23 cellular contexts compared by ENCODE assay signal in the genomic region with DNA sequence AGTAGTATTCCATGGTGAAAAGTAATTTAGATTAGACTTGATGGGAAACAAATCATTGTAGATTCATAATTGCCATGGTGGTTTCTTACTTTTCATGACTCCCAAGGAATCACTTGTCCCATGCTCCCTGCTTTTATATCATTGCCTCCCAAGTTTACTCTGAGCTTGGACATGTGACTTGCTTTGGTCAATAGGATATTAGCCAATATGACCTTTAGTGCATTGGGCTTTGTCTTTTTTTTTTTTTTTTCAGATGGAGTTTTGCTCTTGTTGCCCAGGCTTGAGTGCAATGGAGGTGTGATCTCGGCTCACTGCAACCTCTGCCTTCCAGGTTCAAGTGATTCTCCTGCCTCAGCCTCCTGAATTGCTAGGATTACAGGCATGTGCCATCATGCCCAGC.
"Had no signal": no experiment of that assay in that cellular context is flagged by ENCODE, and none has a peak within 500 bp of the region (broad histone marks: within the 10 kb centered on the region; RNA-seq: fewer than 3 reads in every experiment).

No MANE protein-coding gene starts in this region.

- H3K9me3 Mint-ChIP-seq: natural killer cell; stimulated activated naive B cell treated with anti-CD40 and anti-IgM and Interleukin-4, amounts not matched to agents 10 μg/mL and 1 μg/mL and 100 μg/mL, for 72 hours; stimulated activated naive CD8-positive, alpha-beta T cell treated with anti-CD3 and anti-CD28 coated beads, Interleukin-15, Interleukin-2, amounts not matched to agents 100 ng/mL and 50 ng/mL, for 24 hours had no signal

- H3K4me3 ChIP-seq: dorsolateral prefrontal cortex, gastrocnemius medialis, left ventricle myocardium inferior, lower lobe of right lung, ovary, psoas muscle, skin epidermis, spleen, thoracic aorta, tibial nerve, upper lobe of left lung had no signal

- H3K27ac ChIP-seq: dorsolateral prefrontal cortex, gastrocnemius medialis, left ventricle myocardium inferior, lower lobe of right lung, ovary, psoas muscle, skin epidermis, spleen, thoracic aorta, tibial nerve, upper lobe of left lung had no signal

- H3K4me3 Mint-ChIP-seq: natural killer cell; stimulated activated naive B cell treated with anti-CD40 and anti-IgM and Interleukin-4, amounts not matched to agents 10 μg/mL and 1 μg/mL and 100 μg/mL, for 72 hours; stimulated activated naive CD8-positive, alpha-beta T cell treated with anti-CD3 and anti-CD28 coated beads, Interleukin-15, Interleukin-2, amounts not matched to agents 100 ng/mL and 50 ng/mL, for 24 hours had no signal

- H3K27me3 Mint-ChIP-seq: stimulated activated naive CD8-positive, alpha-beta T cell treated with anti-CD3 and anti-CD28 coated beads, Interleukin-15, Interleukin-2, amounts not matched to agents 100 ng/mL and 50 ng/mL, for 24 hours had no signal

- H3K36me3 Mint-ChIP-seq: natural killer cell; stimulated activated naive B cell treated with anti-CD40 and anti-IgM and Interleukin-4, amounts not matched to agents 10 μg/mL and 1 μg/mL and 100 μg/mL, for 72 hours had no signal

- H3K27ac Mint-ChIP-seq: natural killer cell; stimulated activated naive B cell treated with anti-CD40 and anti-IgM and Interleukin-4, amounts not matched to agents 10 μg/mL and 1 μg/mL and 100 μg/mL, for 72 hours; stimulated activated naive CD8-positive, alpha-beta T cell treated with anti-CD3 and anti-CD28 coated beads, Interleukin-15, Interleukin-2, amounts not matched to agents 100 ng/mL and 50 ng/mL, for 24 hours had no signal

- ATAC-seq: gastrocnemius medialis; lower lobe of right lung; natural killer cell; psoas muscle; right cardiac atrium; stimulated activated naive B cell treated with anti-CD40 and anti-IgM and Interleukin-4, amounts not matched to agents 10 μg/mL and 1 μg/mL and 100 μg/mL, for 72 hours had no signal

- H3K36me3 ChIP-seq: gastrocnemius medialis, left ventricle myocardium inferior, lower lobe of right lung, ovary, spleen, thoracic aorta, tibial nerve, upper lobe of left lung had no signal

- H3K27me3 ChIP-seq: dorsolateral prefrontal cortex, gastrocnemius medialis, ovary, spleen, tibial nerve, upper lobe of left lung had no signal

- H3K9me3 ChIP-seq: gastrocnemius medialis, left ventricle myocardium inferior, lower lobe of right lung, ovary, psoas muscle, spleen, thoracic aorta, tibial nerve, upper lobe of left lung had no signal

- DNase-seq: dorsolateral prefrontal cortex; effector CD4-positive, alpha-beta T cell; gastrocnemius medialis; head of caudate nucleus; kidney; left ventricle myocardium inferior; lower lobe of right lung; natural killer cell; occipital lobe; ovary; posterior cingulate gyrus; psoas muscle; right cardiac atrium; spleen; stimulated activated CD4-positive, alpha-beta T cell treated with anti-CD3 and anti-CD28 coated beads, Interleukin-2, amount 100 ng/mL, for 48 hours; stimulated activated naive B cell treated with anti-CD40 and anti-IgM and Interleukin-4, amounts not matched to agents 10 μg/mL and 1 μg/mL and 100 μg/mL, for 72 hours; upper lobe of left lung had no signal

- FAIRE-seq: colon, kidney, urothelium cell line had no signal

- H3K4me1 ChIP-seq: gastrocnemius medialis, left ventricle myocardium inferior, lower lobe of right lung, psoas muscle, tibial nerve, upper lobe of left lung had no signal
